In the genomic region with DNA sequence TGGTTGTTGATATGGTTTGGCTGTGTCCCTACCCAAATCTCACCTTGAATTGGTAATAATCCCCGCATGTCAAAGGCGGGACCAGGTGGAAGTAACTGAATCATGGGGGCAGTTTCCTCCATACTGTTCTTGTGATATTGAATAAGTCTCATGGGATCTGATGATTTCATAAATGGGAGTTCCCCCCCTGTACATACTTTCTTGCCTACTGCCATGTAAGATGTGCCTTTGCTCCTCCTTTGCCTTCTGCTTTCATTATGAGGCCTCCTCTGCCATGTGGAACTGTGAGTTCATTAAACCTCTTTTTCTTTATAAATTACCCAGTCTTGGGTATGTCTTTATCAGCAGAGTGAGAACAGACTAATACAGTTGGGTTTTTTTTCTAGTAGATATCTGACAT, we compare ENCODE assay signal across 5 cellular contexts. TPM values are rescaled to one million over a fixed set of nuclear protein-coding genes. Genes with fewer than 3 reads are reported as not detected.
DNase-seq lines count a peak whose midpoint lies in the region; ATAC-seq, FAIRE-seq and TF ChIP-seq lines count a peak whose summit lies in the region.
"Not testable (repeated sequence)": the region's sequence is repeated elsewhere in the genome, so short reads cannot be mapped to it uniquely, and the experiment has no call there.

No MANE protein-coding gene starts in this region.

- not testable (repeated sequence) for TF ChIP-seq CTCF in mammary epithelial cell (conservative IDR thresholded peaks at IDR 0.05 in 1 of 2, IDR thresholded peaks at IDR 0.05 in 1 of 2; ENCODE audit: extremely low read depth in 1 of 2, insufficient read depth in 1 of 2, low read depth in 1 of 2, low read length in 2 of 2); heart left ventricle (IDR thresholded peaks at IDR 0.05)

- not testable (repeated sequence) for H3K4me3 Mint-ChIP-seq in activated naive CD4-positive, alpha-beta T cell treated with anti-CD3 and anti-CD28 coated beads for 36 hours

- H2AFZ ChIP-seq in mammary epithelial cell (ENCODE audit: low read depth, low read length) = not testable (repeated sequence)

- not testable (repeated sequence) for BruUV-seq in mammary epithelial cell (replicated peaks; lab: Mats Ljungman, UMichigan)

- not testable (repeated sequence) for H3K4me2 ChIP-seq in mammary epithelial cell (ENCODE audit: insufficient read depth, low read depth, low read length)

- ATAC-seq in heart left ventricle = not testable (repeated sequence)

- not testable (repeated sequence) for H3K4me1 Mint-ChIP-seq in activated naive CD4-positive, alpha-beta T cell treated with anti-CD3 and anti-CD28 coated beads for 36 hours (ENCODE audit: low read depth)

- not testable (repeated sequence) for H4K20me1 ChIP-seq in mammary epithelial cell (ENCODE audit: insufficient read depth, low read length)

- dilution Hi-C loops in mammary epithelial cell (cut with HindIII; ENCODE audit: low sequenced_read_pairs) = not testable (repeated sequence)

- not testable (repeated sequence) for H3K27ac Mint-ChIP-seq in activated naive CD4-positive, alpha-beta T cell treated with anti-CD3 and anti-CD28 coated beads for 36 hours

- WGBS in mammary epithelial cell (ENCODE audit: low coverage, missing lambda C conversion rate) = 100% methylated on average over 2 of the region's 2 CpGs
- 97 to 100% (median 98%) methylated on average over 2 of the region's 2 CpGs for WGBS in heart left ventricle, 4 donors

- intact Hi-C loops in activated naive CD4-positive, alpha-beta T cell treated with anti-CD3 and anti-CD28 coated beads for 36 hours (cut with micrococcal nuclease); mammary epithelial cell (cut with micrococcal nuclease): not testable (repeated sequence)
- intact Hi-C loops in heart left ventricle (cut with DNase I) = loop anchor here in 2 of 10 donors (5.0 kb wide), 1 partner anchor 41 kb away; the partner anchor contains the start of gene CTNNAL1 (in 2 of the 2)

- not testable (repeated sequence) for H3K27me3 ChIP-seq in mammary epithelial cell (ENCODE audit: insufficient read depth, low read length); heart left ventricle

- FAIRE-seq in H54 (lab: Jason Lieb, UNC) = peak; percentile 27

- not testable (repeated sequence) for H3K9ac ChIP-seq in mammary epithelial cell (ENCODE audit: insufficient read depth, low read length)

- H3K27ac ChIP-seq in mammary epithelial cell (ENCODE audit: insufficient read depth, low read depth, low read length) = not testable (repeated sequence)
- H3K27ac ChIP-seq in heart left ventricle = peak overlapping the region in 7 of 12 donors; percentile 40 to 76 (median 72)

- not testable (repeated sequence) for H3K9me3 ChIP-seq in mammary epithelial cell (replicated peaks; ENCODE audit: insufficient read depth, low read length); heart left ventricle

- CTCF ChIA-PET in activated naive CD4-positive, alpha-beta T cell treated with anti-CD3 and anti-CD28 coated beads for 36 hours (lab: Charles Lee) = interaction anchor here (0.6 kb wide), 1 partner anchor 768 kb away, joined by 3 read pairs; no protein-coding TSS in a partner anchor
- CTCF ChIA-PET in mammary epithelial cell (lab: Charles Lee; ENCODE audit: low non-redundant PET) = not testable (repeated sequence)

- in situ Hi-C loops in mammary epithelial cell (cut with MboI; ENCODE audit: low sequenced_read_pairs in 2 of 2) = not testable (repeated sequence)

- H3K36me3 ChIP-seq in mammary epithelial cell (ENCODE audit: insufficient read depth, low read length) (peaks cover 22% of the 10 kb centered on the region), heart left ventricle (peaks cover 0 to 31% (median 0%) of the 10 kb centered on the region in 9 donors)

- not testable (repeated sequence) for H3K4me1 ChIP-seq in mammary epithelial cell (ENCODE audit: insufficient read depth, low read length)
- H3K4me1 ChIP-seq in heart left ventricle = peaks cover 3 to 59% (median 33%) of the 10 kb centered on the region in 12 donors

- DNase-seq in H54 (ENCODE audit: insufficient read length, low spot score); heart left ventricle: not testable (repeated sequence)
- DNase-seq in NCI-H69 (lab: John Stamatoyannopoulos, UW) (peak; percentile 12), mammary epithelial cell (peak; percentile 1)
- DNase-seq in activated naive CD4-positive, alpha-beta T cell treated with anti-CD3 and anti-CD28 coated beads for 36 hours = peak; percentile 7

- peaks cover 12% of the 10 kb centered on the region for H3K36me3 Mint-ChIP-seq in activated naive CD4-positive, alpha-beta T cell treated with anti-CD3 and anti-CD28 coated beads for 36 hours (ENCODE audit: low read depth)

- H3K9me3 Mint-ChIP-seq in activated naive CD4-positive, alpha-beta T cell treated with anti-CD3 and anti-CD28 coated beads for 36 hours = peaks cover 13% of the 10 kb centered on the region

- not testable (repeated sequence) for H3K27me3 Mint-ChIP-seq in activated naive CD4-positive, alpha-beta T cell treated with anti-CD3 and anti-CD28 coated beads for 36 hours (ENCODE audit: low read depth)

- TF ChIP-seq POLR2A in H54 (IDR thresholded peaks at IDR 0.05; ENCODE audit: low read depth, low read length); heart left ventricle (IDR thresholded peaks at IDR 0.05): not testable (repeated sequence)

- not testable (repeated sequence) for H3K79me2 ChIP-seq in mammary epithelial cell (ENCODE audit: insufficient read depth, low read length)

- H3K4me3 ChIP-seq in mammary epithelial cell (replicated peaks in 1 of 3; ENCODE audit: insufficient read depth in 1 of 3, low read depth in 2 of 3, low read length in 3 of 3); heart left ventricle: not testable (repeated sequence)

RNA-seq across cellular contexts. Expression of gene ABITRAM, which starts 37.2 kb away (rescaled TPM):
- 10 to 100 TPM; 10.7 to 11.2 TPM for total RNA-seq in activated naive CD4-positive, alpha-beta T cell treated with anti-CD3 and anti-CD28 coated beads for 36 hours
- 10 to 100 TPM; 13.0 to 18.5 TPM for total RNA-seq in mammary epithelial cell
- polyA plus RNA-seq in mammary epithelial cell = 14.1 TPM
- 2.9 TPM for polyA minus RNA-seq in mammary epithelial cell
- 10 to 100 TPM in 7 of 9 donors, 1 to 10 TPM in 2; 8.2 to 17.0 (median 12.9) TPM for total RNA-seq in heart left ventricle
- polyA plus RNA-seq in heart left ventricle = 10 to 100 TPM; 12.9 to 15.6 TPM

RNA-seq across cellular contexts. Expression of gene ELP1, which starts 37.5 kb away (rescaled TPM):
- total RNA-seq in activated naive CD4-positive, alpha-beta T cell treated with anti-CD3 and anti-CD28 coated beads for 36 hours = 10 to 100 TPM; 22.3 to 27.3 TPM
- 10 to 100 TPM; 24.2 to 30.2 TPM for total RNA-seq in mammary epithelial cell
- 17.6 TPM for polyA plus RNA-seq in mammary epithelial cell
- polyA minus RNA-seq in mammary epithelial cell = 23.4 TPM
- total RNA-seq in heart left ventricle = 10 to 100 TPM; 12.4 to 32.0 (median 21.1) TPM
- polyA plus RNA-seq in heart left ventricle = 10 to 100 TPM in 1 of 2 donors, 1 to 10 TPM in 1; 7.8 to 17.7 TPM

RNA-seq across cellular contexts. Expression of gene CTNNAL1, which starts 41.9 kb away (rescaled TPM):
- total RNA-seq in activated naive CD4-positive, alpha-beta T cell treated with anti-CD3 and anti-CD28 coated beads for 36 hours = 10 to 100 TPM; 18.4 to 19.0 TPM
- total RNA-seq in mammary epithelial cell (10 to 100 TPM; 43.7 to 82.2 TPM), heart left ventricle (10 to 100 TPM; 51.2 to 76.3 (median 62.7) TPM)
- polyA plus RNA-seq in mammary epithelial cell (71.4 TPM), heart left ventricle (100 to 1,000 TPM in 1 of 2 donors, 10 to 100 TPM in 1; 54.4 to 165 TPM)
- polyA minus RNA-seq in mammary epithelial cell = 43.8 TPM
